In the genomic region with DNA sequence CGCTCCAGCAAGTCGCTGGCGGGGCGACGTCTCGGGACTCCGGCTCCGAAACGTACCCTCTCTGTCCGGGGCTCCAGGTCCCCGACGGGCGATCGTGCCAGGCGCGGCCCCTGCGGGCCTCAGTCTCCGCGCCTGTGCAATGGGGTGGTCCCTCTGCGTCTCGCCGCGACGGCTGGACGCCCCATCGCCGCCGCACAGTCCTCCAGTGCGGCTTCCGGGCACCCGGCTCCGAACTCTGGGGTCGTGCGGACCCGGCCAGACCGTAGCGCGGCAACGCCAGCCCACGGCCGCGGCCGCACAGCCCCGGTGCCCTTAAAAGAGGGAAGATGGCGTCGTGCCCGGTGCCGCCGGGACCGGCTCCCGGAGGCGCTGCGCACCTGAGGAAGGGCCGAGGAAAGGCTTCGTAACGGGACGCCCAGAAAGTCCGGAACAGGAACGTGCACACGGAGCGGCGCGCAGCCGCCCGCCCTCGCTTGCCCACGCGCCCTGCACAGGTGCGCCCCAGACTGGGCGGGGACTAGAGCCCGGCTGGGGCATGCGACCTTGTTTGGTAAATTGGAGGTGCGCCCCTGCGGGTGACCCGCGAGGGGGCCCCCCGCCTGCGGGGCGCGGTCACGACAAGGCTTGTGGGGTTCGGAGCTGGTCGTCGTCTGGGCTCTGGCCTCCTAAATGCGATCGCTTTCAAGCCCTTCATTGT, we compare ENCODE assay signal across 1 cellular context.
TF ChIP-seq lines count a peak whose summit lies in the region.

No MANE protein-coding gene starts in this region.

TF ChIP-seq in H1, 55 proteins besides CTCF, POLR2A, EP300 and RAD21:
- no peak for TF ChIP-seq SIX5 (IDR thresholded peaks at IDR 0.05; ENCODE audit: low read depth, low read length)
- TF ChIP-seq CEBPB (IDR thresholded peaks at IDR 0.05; ENCODE audit: low read depth, low read length) = no peak
- 0 out of 2 replicates have a peak, but pooled peaks have one; percentile 12 for TF ChIP-seq GABPA (IDR thresholded peaks at IDR 0.05; ENCODE audit: borderline replicate concordance, insufficient read depth, low read length)
- no peak for TF ChIP-seq CBX8 (IDR thresholded peaks at IDR 0.05; ENCODE audit: borderline replicate concordance, low read depth, low read length)
- no peak for TF ChIP-seq RNF2 (IDR thresholded peaks at IDR 0.05; ENCODE audit: borderline replicate concordance, low read depth, low read length, missing control alignments, poor library complexity, severe bottlenecking)
- TF ChIP-seq NANOG (IDR thresholded peaks at IDR 0.05; ENCODE audit: insufficient read depth, low read depth, low read length, poor library complexity, severe bottlenecking) = no peak
- TF ChIP-seq BCL11A (IDR thresholded peaks at IDR 0.05; ENCODE audit: low read depth in 2 of 2, low read length in 2 of 2) = no peak
- TF ChIP-seq POU5F1 (IDR thresholded peaks at IDR 0.05; ENCODE audit: low read depth, low read length) = no peak
- peak; percentile 51; the same call in 1 of the 2 replicates for TF ChIP-seq SP1 (IDR thresholded peaks at IDR 0.05; ENCODE audit: low read depth, low read length)
- TF ChIP-seq ASH2L (IDR thresholded peaks at IDR 0.05; ENCODE audit: low read length) = peak; percentile 52
- TF ChIP-seq, protein P1, sequence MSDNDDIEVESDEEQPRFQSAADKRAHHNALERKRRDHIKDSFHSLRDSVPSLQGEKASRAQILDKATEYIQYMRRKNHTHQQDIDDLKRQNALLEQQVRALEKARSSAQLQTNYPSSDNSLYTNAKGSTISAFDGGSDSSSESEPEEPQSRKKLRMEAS (IDR thresholded peaks at IDR 0.05) = peak; percentile 63
- TF ChIP-seq EZH2 (IDR thresholded peaks at IDR 0.05; ENCODE audit: low read depth, low read length, severe bottlenecking) = peak; percentile 57
- TF ChIP-seq TAF1 (IDR thresholded peaks at IDR 0.05; ENCODE audit: low read depth, low read length) = 0 out of 2 replicates have a peak, but pooled peaks have one; percentile 19
- TF ChIP-seq HDAC6 (IDR thresholded peaks at IDR 0.05; ENCODE audit: low read depth, low read length) = no peak
- TF ChIP-seq, protein P2, sequence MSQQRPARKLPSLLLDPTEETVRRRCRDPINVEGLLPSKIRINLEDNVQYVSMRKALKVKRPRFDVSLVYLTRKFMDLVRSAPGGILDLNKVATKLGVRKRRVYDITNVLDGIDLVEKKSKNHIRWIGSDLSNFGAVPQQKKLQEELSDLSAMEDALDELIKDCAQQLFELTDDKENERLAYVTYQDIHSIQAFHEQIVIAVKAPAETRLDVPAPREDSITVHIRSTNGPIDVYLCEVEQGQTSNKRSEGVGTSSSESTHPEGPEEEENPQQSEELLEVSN (IDR thresholded peaks at IDR 0.05) = peak; percentile 69
- TF ChIP-seq SIRT6 (IDR thresholded peaks at IDR 0.05; ENCODE audit: low read length) = no peak
- TF ChIP-seq ZNF274 (IDR thresholded peaks at IDR 0.05; ENCODE audit: borderline replicate concordance, extremely low read depth, low read length) = no peak
- TF ChIP-seq HDAC2 (IDR thresholded peaks at IDR 0.05; ENCODE audit: borderline replicate concordance in 1 of 2, low read depth in 2 of 2, low read length in 2 of 2) = 0 out of 4 replicates have a peak, but pooled peaks of 1 of the 2 experiments have one; percentile 53
- TF ChIP-seq KDM1A (IDR thresholded peaks at IDR 0.05; ENCODE audit: borderline replicate concordance, low read length) = peak; percentile 80
- no peak for TF ChIP-seq TEAD4 (IDR thresholded peaks at IDR 0.05; ENCODE audit: low read depth, low read length)
- TF ChIP-seq MAFK (IDR thresholded peaks at IDR 0.05; ENCODE audit: low read depth, low read length) = no peak
- no peak for TF ChIP-seq BRCA1 (IDR thresholded peaks at IDR 0.05; ENCODE audit: low read depth, low read length)
- TF ChIP-seq JUND (IDR thresholded peaks at IDR 0.05; ENCODE audit: low read length) = no peak
- TF ChIP-seq YY1 (IDR thresholded peaks at IDR 0.05; ENCODE audit: low read depth, low read length) = peak; percentile 79
- peak; percentile 24; the same call in 1 of the 2 replicates for TF ChIP-seq RBBP5 (IDR thresholded peaks at IDR 0.05; ENCODE audit: borderline replicate concordance, low read depth, low read length)
- TF ChIP-seq KDM4A (IDR thresholded peaks at IDR 0.05; ENCODE audit: low read depth, low read length, severe bottlenecking) = peak; percentile 73
- TF ChIP-seq SIN3A (conservative IDR thresholded peaks at IDR 0.05 in 1 of 2, IDR thresholded peaks at IDR 0.05 in 1 of 2; ENCODE audit: low read depth in 1 of 2, low read length in 2 of 2) = 0 out of 4 replicates have a peak, but pooled peaks of 1 of the 2 experiments have one; percentile 55
- TF ChIP-seq, protein P3, sequence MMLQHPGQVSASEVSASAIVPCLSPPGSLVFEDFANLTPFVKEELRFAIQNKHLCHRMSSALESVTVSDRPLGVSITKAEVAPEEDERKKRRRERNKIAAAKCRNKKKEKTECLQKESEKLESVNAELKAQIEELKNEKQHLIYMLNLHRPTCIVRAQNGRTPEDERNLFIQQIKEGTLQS (IDR thresholded peaks at IDR 0.05; ENCODE audit: insufficient read depth, low read depth, low read length) = no peak
- 0 out of 2 replicates have a peak, but pooled peaks have one; percentile 48 for TF ChIP-seq BACH1 (IDR thresholded peaks at IDR 0.05; ENCODE audit: low read length)
- peak; percentile 54; the same call in 1 of the 2 replicates for TF ChIP-seq PHF8 (conservative IDR thresholded peaks at IDR 0.05; ENCODE audit: low read depth, low read length)
- TF ChIP-seq POLR2AphosphoS5 (IDR thresholded peaks at IDR 0.05; ENCODE audit: low read depth, low read length) = no peak
- TF ChIP-seq SUZ12 (IDR thresholded peaks at IDR 0.05; ENCODE audit: low read length) = peak; percentile 64; the same call in 1 of the 2 replicates
